Comparison of ENCODE assay signal across 1 cellular context in genomic region chr1:234986750-234987414, GRCh38.
TF ChIP-seq lines count a peak whose summit lies in the region.

No MANE protein-coding gene starts in this region.

TF ChIP-seq in HepG2, 621 proteins besides CTCF, POLR2A, EP300 and RAD21 (continued from another document and continues in another):
- TF ChIP-seq ATF2 (CRISPR knock-in tag; IDR thresholded peaks at IDR 0.05) (no peak), HNRNPUL1 (IDR thresholded peaks at IDR 0.05; ENCODE audit: low read depth, low read length) (no peak), ZFP90 (CRISPR knock-in tag; IDR thresholded peaks at IDR 0.05; ENCODE audit: borderline replicate concordance) (peak; percentile 44; the same call in 1 of the 2 replicates), ARID4A (CRISPR knock-in tag; IDR thresholded peaks at IDR 0.05; ENCODE audit: borderline replicate concordance) (no peak), PHF5A (CRISPR knock-in tag; IDR thresholded peaks at IDR 0.05; ENCODE audit: low read depth, unreplicated experiment) (no peak), ZMAT3 (CRISPR knock-in tag; conservative IDR thresholded peaks at IDR 0.05) (peak; percentile 43; the same call in 1 of the 2 replicates), NBN (conservative IDR thresholded peaks at IDR 0.05) (no peak), HOXA7 (CRISPR knock-in tag; IDR thresholded peaks at IDR 0.05) (no peak), SETDB1 (CRISPR knock-in tag; IDR thresholded peaks at IDR 0.05; ENCODE audit: borderline replicate concordance) (no peak), MATR3 (CRISPR knock-in tag; IDR thresholded peaks at IDR 0.05) (no peak), MEIS1 (CRISPR knock-in tag; IDR thresholded peaks at IDR 0.05; ENCODE audit: borderline replicate concordance) (no peak), IRX3 (CRISPR knock-in tag; IDR thresholded peaks at IDR 0.05; ENCODE audit: borderline replicate concordance, low read depth) (no peak), ZNF441 (CRISPR knock-in tag; IDR thresholded peaks at IDR 0.05; ENCODE audit: borderline replicate concordance) (no peak), ZNF383 (CRISPR knock-in tag; IDR thresholded peaks at IDR 0.05; ENCODE audit: borderline replicate concordance) (no peak), ZXDC (CRISPR knock-in tag; IDR thresholded peaks at IDR 0.05) (no peak), ZNF615 (CRISPR knock-in tag; IDR thresholded peaks at IDR 0.05; ENCODE audit: borderline replicate concordance) (no peak), TFDP2 (CRISPR knock-in tag; IDR thresholded peaks at IDR 0.05) (no peak), ZNF740 (CRISPR knock-in tag; IDR thresholded peaks at IDR 0.05) (no peak), TOE1 (CRISPR knock-in tag; IDR thresholded peaks at IDR 0.05) (no peak), DZIP1 (CRISPR knock-in tag; IDR thresholded peaks at IDR 0.05) (no peak), ZBTB46 (CRISPR knock-in tag; IDR thresholded peaks at IDR 0.05; ENCODE audit: borderline replicate concordance) (no peak), STAG1 (CRISPR knock-in tag; IDR thresholded peaks at IDR 0.05) (0 out of 2 replicates have a peak, but pooled peaks have one; percentile 3), STAT5B (CRISPR knock-in tag; IDR thresholded peaks at IDR 0.05) (no peak), SP140L (CRISPR knock-in tag; IDR thresholded peaks at IDR 0.05; ENCODE audit: borderline replicate concordance) (no peak), ZNF644 (CRISPR knock-in tag; IDR thresholded peaks at IDR 0.05; ENCODE audit: low read depth) (no peak), MAFF (IDR thresholded peaks at IDR 0.05; ENCODE audit: low read depth, low read length) (no peak), HDAC1 (CRISPR knock-in tag; IDR thresholded peaks at IDR 0.05) (no peak), ZGPAT (CRISPR knock-in tag; IDR thresholded peaks at IDR 0.05) (no peak), TCF7 (IDR thresholded peaks at IDR 0.05; ENCODE audit: low read depth) (no peak), ZNF234 (CRISPR knock-in tag; conservative IDR thresholded peaks at IDR 0.05) (no peak), NFAT5 (CRISPR knock-in tag; IDR thresholded peaks at IDR 0.05) (0 out of 2 replicates have a peak, but pooled peaks have one; percentile 43), SYNCRIP (IDR thresholded peaks at IDR 0.05; ENCODE audit: insufficient read depth, low read depth, low read length) (no peak), ZNF790 (CRISPR knock-in tag; IDR thresholded peaks at IDR 0.05; ENCODE audit: borderline replicate concordance) (no peak), POGZ (CRISPR knock-in tag; IDR thresholded peaks at IDR 0.05) (peak; percentile 23; the same call in 1 of the 2 replicates), ZEB1 (IDR thresholded peaks at IDR 0.05; ENCODE audit: insufficient replicate concordance, low read depth) (no peak), MYC (CRISPR knock-in tag; IDR thresholded peaks at IDR 0.05; ENCODE audit: borderline replicate concordance) (no peak), TBP (CRISPR knock-in tag; IDR thresholded peaks at IDR 0.05) (no peak), ZNF776 (CRISPR knock-in tag; IDR thresholded peaks at IDR 0.05) (no peak), ZNF12 (CRISPR knock-in tag; IDR thresholded peaks at IDR 0.05) (no peak)
